9 cellular contexts compared by ENCODE assay signal in the genomic region with DNA sequence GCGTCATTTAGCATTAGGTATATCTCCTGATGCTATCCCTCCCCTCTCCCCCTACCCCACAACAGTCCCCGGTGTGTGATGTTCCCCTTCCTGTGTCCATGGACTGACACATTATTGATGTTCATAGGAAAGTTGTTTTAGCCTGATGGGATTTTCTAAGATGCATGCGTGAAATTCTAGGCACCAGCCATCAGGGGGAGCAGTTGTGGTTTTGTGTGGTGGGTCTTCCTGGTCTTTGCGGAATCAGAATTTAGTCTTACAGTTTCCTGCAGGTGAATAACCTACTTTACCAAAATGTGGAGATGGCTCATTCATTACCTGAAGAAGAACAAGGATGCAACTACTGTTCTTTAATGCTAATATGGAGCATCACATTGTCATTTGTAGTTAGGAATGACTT.
DNase-seq lines count a peak whose midpoint lies in the region; ATAC-seq and TF ChIP-seq lines count a peak whose summit lies in the region.
"Had no signal": no experiment of that assay in that cellular context is flagged by ENCODE, and none has a peak within 500 bp of the region (broad histone marks: within the 10 kb centered on the region; RNA-seq: fewer than 3 reads in every experiment).

No MANE protein-coding gene starts in this region.

- H3K36me3 ChIP-seq in MG63 = no peaks in the 10 kb centered on the region

- no peak overlapping the region for H3K4me3 ChIP-seq in MG63

- no peak overlapping the region for H4K8ac ChIP-seq in H9 (replicated peaks; ENCODE audit: insufficient read length, low read depth, low read length)

- no peak overlapping the region for H3K23ac ChIP-seq in H9 (ENCODE audit: insufficient read length, low read depth, low read length)

- H3K27ac Mint-ChIP-seq in H9 (no peak overlapping the region), nephron progenitor cell (no peak overlapping the region)
- H3K27ac Mint-ChIP-seq: CD4-positive, CD25-positive, alpha-beta regulatory T cell had no signal

- H2AK5ac ChIP-seq in H9 (ENCODE audit: insufficient read length, low read length) = no peak overlapping the region

- H2BK12ac ChIP-seq in H9 (ENCODE audit: insufficient read length, low read depth, low read length) = no peak overlapping the region

- no peak for ATAC-seq in HG03457 (IDR thresholded peaks at IDR 0.05; ENCODE audit: unreplicated experiment)

- DNase-seq in NCI-H2081 (lab: John Stamatoyannopoulos, UW) (peak; percentile 42 to 55), NCI-H2081 treated with DMSO at 0.1 percent for 48 hours (lab: John Stamatoyannopoulos, UW) (no peak), H9 (peak; percentile 53), RPMI7951 (ENCODE audit: low read depth) (peak; percentile 74), dermis microvascular lymphatic vessel endothelial cell (ENCODE audit: low read depth in 2 of 2) (peak; percentile 57 to 82), nephron progenitor cell (peak; percentile 15), MG63 (no peak)

- no peak overlapping the region for H3K27ac ChIP-seq in H9 (ENCODE audit: insufficient read length, low read depth, low read length)

- H4K20me1 ChIP-seq in H9 (ENCODE audit: control insufficient read depth, insufficient read depth, insufficient read length) = no peaks in the 10 kb centered on the region

- peaks cover 4% of the 10 kb centered on the region; the same call in 1 of the 2 replicates for H3K4me1 ChIP-seq in H9 (ENCODE audit: insufficient read depth, low read length)

- H3K18ac ChIP-seq in H9 (ENCODE audit: insufficient read length, low read depth, low read length) = no peak overlapping the region

- no peaks in the 10 kb centered on the region for H3K9me3 ChIP-seq in H9 (ENCODE audit: control insufficient read depth, low read depth, low read length)
- no peaks in the 10 kb centered on the region for H3K9me3 ChIP-seq in MG63

- H2BK5ac ChIP-seq in H9 (ENCODE audit: insufficient read length, low read length) = no peak overlapping the region

- H3K27me3 ChIP-seq in H9 (ENCODE audit: insufficient read depth, low read length) (no peaks in the 10 kb centered on the region), MG63 (no peaks in the 10 kb centered on the region)

- no peaks in the 10 kb centered on the region for H3K23me2 ChIP-seq in H9 (ENCODE audit: insufficient read length, low read depth, low read length, poor library complexity, severe bottlenecking)

- H4K5ac ChIP-seq in H9 (ENCODE audit: insufficient read length, low read depth, low read length) = no peak overlapping the region

- no peak overlapping the region for H3K4ac ChIP-seq in H9 (ENCODE audit: low read depth, low read length)

- H3K4me1 Mint-ChIP-seq in H9 (peaks cover 9 to 16% of the 10 kb centered on the region in 2 experiments), nephron progenitor cell (peaks cover 14% of the 10 kb centered on the region)
- H3K4me1 Mint-ChIP-seq: CD4-positive, CD25-positive, alpha-beta regulatory T cell had no signal

- no peak overlapping the region for H2BK20ac ChIP-seq in H9 (ENCODE audit: low read depth, low read length, poor library complexity, severe bottlenecking)

- H3K79me2 ChIP-seq in H9 (ENCODE audit: insufficient read depth, low read length) = no peaks in the 10 kb centered on the region

- H3K14ac ChIP-seq in H9 (ENCODE audit: insufficient read depth, low read length) = no peak overlapping the region

- no peak overlapping the region for H3T11ph ChIP-seq in H9 (ENCODE audit: low read length)

- H3K56ac ChIP-seq in H9 (ENCODE audit: insufficient read length, low read depth, low read length) = no peak overlapping the region

- 0 out of 2 replicates have a peak, but pooled peaks cover 1% of the 10 kb centered on the region for H3K27me3 Mint-ChIP-seq in H9 (ENCODE audit: low read depth)
- H3K27me3 Mint-ChIP-seq in nephron progenitor cell (ENCODE audit: low read depth, poor library complexity) = no peaks in the 10 kb centered on the region
- H3K27me3 Mint-ChIP-seq: CD4-positive, CD25-positive, alpha-beta regulatory T cell had no signal

- H3K79me1 ChIP-seq in H9 (ENCODE audit: insufficient read depth, low read depth, low read length, poor library complexity, severe bottlenecking) = no peaks in the 10 kb centered on the region

- H3K4me3 Mint-ChIP-seq in H9 = no peak overlapping the region
- no peak overlapping the region for H3K4me3 Mint-ChIP-seq in nephron progenitor cell
- H3K4me3 Mint-ChIP-seq: CD4-positive, CD25-positive, alpha-beta regulatory T cell had no signal

- H2BK15ac ChIP-seq in H9 (ENCODE audit: low read depth, low read length) = no peak overlapping the region

- no peak overlapping the region for H2BK120ac ChIP-seq in H9 (ENCODE audit: low read depth, low read length, poor library complexity, severe bottlenecking)

- TF ChIP-seq CTCF in H9 (conservative IDR thresholded peaks at IDR 0.05) (peak; percentile 78), nephron progenitor cell (IDR thresholded peaks at IDR 0.05) (peak; percentile 61)

- no CpG with 5 or more reads among the region's 4 CpGs for WGBS in H9 (ENCODE audit: extremely low coverage, insufficient read length, low lambda C conversion rate)

- no peak overlapping the region for H3K4me2 ChIP-seq in H9 (ENCODE audit: insufficient read depth, insufficient read length, low read length)

- H3K36me3 Mint-ChIP-seq in H9 (ENCODE audit: insufficient read depth in 1 of 3, low read depth in 3 of 3) (no peaks in the 10 kb centered on the region; a peak in 1 of 7 replicates), nephron progenitor cell (ENCODE audit: low read depth) (no peaks in the 10 kb centered on the region)
- H3K36me3 Mint-ChIP-seq: CD4-positive, CD25-positive, alpha-beta regulatory T cell had no signal

- no peak overlapping the region for H2AFZ ChIP-seq in H9 (ENCODE audit: low read length)

- H4K91ac ChIP-seq in H9 (ENCODE audit: insufficient read length, low read depth, low read length) = no peak overlapping the region

- H3K9ac ChIP-seq in H9 (ENCODE audit: extremely low read depth, insufficient read length, low read length) = no peak overlapping the region

- H3K9me3 Mint-ChIP-seq in H9 = no peaks in the 10 kb centered on the region; a peak in 1 of 5 replicates
- no peaks in the 10 kb centered on the region for H3K9me3 Mint-ChIP-seq in nephron progenitor cell

Comparison
In these comparisons a context has a peak if more than half of its experiments do, and no peak if none do; other contexts are left out.
1. DNase-seq: peak in NCI-H2081 (2 of 2), H9 (single experiment), RPMI7951 (single experiment), dermis microvascular lymphatic vessel endothelial cell (2 of 2) and nephron progenitor cell (single experiment); none in NCI-H2081 treated with DMSO at 0.1 percent for 48 hours (single experiment) and MG63 (single experiment).